In the genomic region with DNA sequence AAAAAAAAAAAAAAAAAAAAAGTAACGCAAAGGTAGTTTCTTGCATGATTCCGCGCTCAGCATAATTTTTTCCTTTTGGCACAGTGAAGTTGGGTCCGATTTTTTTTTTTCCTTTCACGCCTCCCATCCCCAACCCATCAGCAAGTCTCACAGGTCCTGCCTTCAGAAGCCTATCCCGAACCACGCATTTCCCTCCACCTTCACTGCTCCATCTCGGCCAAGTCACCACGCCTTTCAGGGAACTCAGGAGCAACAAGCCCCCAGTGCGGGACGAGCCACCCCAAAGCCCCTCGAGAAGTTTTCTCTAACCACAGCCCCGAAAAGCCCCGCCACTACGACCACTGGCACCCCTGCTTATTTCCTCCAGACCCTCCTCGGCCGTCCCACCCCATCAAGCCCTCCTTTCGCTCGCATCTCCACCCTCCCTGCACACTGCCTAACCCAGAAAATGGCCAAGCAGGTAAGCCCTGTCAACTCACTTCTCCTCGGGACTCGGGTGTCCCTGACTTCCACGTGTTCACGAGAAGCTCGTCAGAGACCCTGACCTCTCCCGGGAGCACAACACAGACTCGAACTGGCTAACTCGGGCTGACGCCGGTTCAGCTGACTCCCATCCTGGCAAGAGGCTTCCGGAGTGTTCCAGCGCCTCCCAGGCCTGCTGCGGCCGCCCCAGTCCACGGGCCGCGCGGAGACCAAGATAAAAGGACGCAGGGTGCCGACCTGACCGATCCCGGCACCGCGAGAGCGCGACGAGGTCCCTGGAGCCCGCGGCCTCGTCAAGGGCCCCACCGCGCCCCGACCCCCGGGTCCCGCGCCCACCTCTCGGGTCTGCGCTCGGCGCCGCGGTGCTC, we compare ENCODE assay signal across 8 cellular contexts. TPM values are rescaled to one million over a fixed set of nuclear protein-coding genes. Genes with fewer than 3 reads are reported as not detected.
DNase-seq lines count a peak whose midpoint lies in the region; ATAC-seq and TF ChIP-seq lines count a peak whose summit lies in the region.

No MANE protein-coding gene starts in this region.

- peak overlapping the region; percentile 81 to 97 (median 88) for H3K4me3 ChIP-seq in heart left ventricle

- H3K4me1 Mint-ChIP-seq in activated naive CD8-positive, alpha-beta T cell treated with anti-CD3 and anti-CD28 coated beads, Interleukin-2, amount 10 ng/mL, durations not matched to agents 7 days and 5 days = peaks cover 52% of the 10 kb centered on the region
- H3K4me1 Mint-ChIP-seq in osteocyte (ENCODE audit: unreplicated experiment) = peaks cover 36% of the 10 kb centered on the region

- H3K27me3 ChIP-seq in heart left ventricle = no peaks in the 10 kb centered on the region

- TF ChIP-seq POLR2A in heart left ventricle (IDR thresholded peaks at IDR 0.05) = no peak

- H3K4me3 Mint-ChIP-seq in activated naive CD8-positive, alpha-beta T cell treated with anti-CD3 and anti-CD28 coated beads, Interleukin-2, amount 10 ng/mL, durations not matched to agents 7 days and 5 days = peak overlapping the region; percentile 96
- H3K4me3 Mint-ChIP-seq in osteocyte (ENCODE audit: unreplicated experiment) = peak overlapping the region; percentile 98

- peak overlapping the region; percentile 98 to 100 (median 99) for H3K27ac ChIP-seq in heart left ventricle

- H3K36me3 ChIP-seq in heart left ventricle = peaks cover 0 to 19% (median 4%) of the 10 kb centered on the region in 9 donors

- peaks cover 0 to 59% (median 39%) of the 10 kb centered on the region in 12 donors for H3K4me1 ChIP-seq in heart left ventricle

- H3K9me3 ChIP-seq in heart left ventricle = no peaks in the 10 kb centered on the region

- peak overlapping the region; percentile 92 for H3K27ac Mint-ChIP-seq in activated naive CD8-positive, alpha-beta T cell treated with anti-CD3 and anti-CD28 coated beads, Interleukin-2, amount 10 ng/mL, durations not matched to agents 7 days and 5 days
- H3K27ac Mint-ChIP-seq in osteocyte (ENCODE audit: unreplicated experiment) = peak overlapping the region; percentile 96

- 6 to 17% (median 12%) methylated on average over 26 to 61 of the region's 61 CpGs for WGBS in heart left ventricle, 4 donors

- DNase-seq in COLO668 (lab: John Stamatoyannopoulos, UW; ENCODE audit: unreplicated experiment) (peak; percentile 63), LHCN-M2 (ENCODE audit: low read depth) (peak; percentile 61), heart left ventricle (peak; percentile 61 to 71 (median 62)), osteocyte (ENCODE audit: extremely low spot score, unreplicated experiment) (no peak), NCI-H446 (lab: John Stamatoyannopoulos, UW) (no peak)
- DNase-seq in activated naive CD8-positive, alpha-beta T cell treated with anti-CD3 and anti-CD28 coated beads, Interleukin-2, amount 10 ng/mL, durations not matched to agents 7 days and 5 days = no peak

- POLR2A ChIA-PET in activated naive CD8-positive, alpha-beta T cell treated with anti-CD3 and anti-CD28 coated beads, Interleukin-2, amount 10 ng/mL, durations not matched to agents 7 days and 5 days (lab: Charles Lee) = interaction anchor here (0.7 to 7.1 kb wide), 15 partner anchors 8 to 757 kb away, joined by 3 to 148 read pairs (median 5); a partner anchor contains a TSS

- TF ChIP-seq CTCF in heart left ventricle (IDR thresholded peaks at IDR 0.05) = no peak
- TF ChIP-seq CTCF in osteocyte (IDR thresholded peaks at IDR 0.05) = no peak

- intact Hi-C loops in heart left ventricle (cut with DNase I) = loop anchor here in 2 of 10 donors (5.0 kb wide), 1 partner anchor 364 kb away; a partner anchor contains a TSS

- no peaks in the 10 kb centered on the region for H3K9me3 Mint-ChIP-seq in activated naive CD8-positive, alpha-beta T cell treated with anti-CD3 and anti-CD28 coated beads, Interleukin-2, amount 10 ng/mL, durations not matched to agents 7 days and 5 days
- H3K9me3 Mint-ChIP-seq in osteocyte (ENCODE audit: unreplicated experiment) = no peaks in the 10 kb centered on the region

- no peaks in the 10 kb centered on the region for H3K27me3 Mint-ChIP-seq in activated naive CD8-positive, alpha-beta T cell treated with anti-CD3 and anti-CD28 coated beads, Interleukin-2, amount 10 ng/mL, durations not matched to agents 7 days and 5 days
- no peaks in the 10 kb centered on the region for H3K27me3 Mint-ChIP-seq in osteocyte (ENCODE audit: unreplicated experiment)

- peaks cover 25% of the 10 kb centered on the region for H3K36me3 Mint-ChIP-seq in activated naive CD8-positive, alpha-beta T cell treated with anti-CD3 and anti-CD28 coated beads, Interleukin-2, amount 10 ng/mL, durations not matched to agents 7 days and 5 days
- H3K36me3 Mint-ChIP-seq in osteocyte (ENCODE audit: unreplicated experiment) = peaks cover 13% of the 10 kb centered on the region

- ATAC-seq in GM21526 (IDR thresholded peaks at IDR 0.05; ENCODE audit: low FRiP score, unreplicated experiment) (peak; percentile 1), heart left ventricle (peak in 3 of 4 donors; percentile 35 to 38 (median 37)), HG03159 (IDR thresholded peaks at IDR 0.05; ENCODE audit: unreplicated experiment) (no peak)
- ATAC-seq in activated naive CD8-positive, alpha-beta T cell treated with anti-CD3 and anti-CD28 coated beads, Interleukin-2, amount 10 ng/mL, durations not matched to agents 7 days and 5 days (ENCODE audit: low read depth) = peak; percentile 1

RNA-seq across cellular contexts. Expression of a gene that starts 0.8 kb away (rescaled TPM):
- 167 and 173 TPM in 2 replicates for total RNA-seq in LHCN-M2 (2014; rRNA removed)
- polyA plus RNA-seq in LHCN-M2 (2012) = 62.0 TPM
- total RNA-seq in activated naive CD8-positive, alpha-beta T cell treated with anti-CD3 and anti-CD28 coated beads, Interleukin-2, amount 10 ng/mL, durations not matched to agents 7 days and 5 days = 100 to 1,000 TPM in 1 of 2 experiments, 10 to 100 TPM in 1; 99.7 to 103 TPM
- total RNA-seq in heart left ventricle = 10 to 100 TPM; 10.2 to 27.7 (median 11.7) TPM
- 10 to 100 TPM in 1 of 2 donors, 1 to 10 TPM in 1; 7.2 to 17.6 TPM for polyA plus RNA-seq in heart left ventricle
- total RNA-seq in osteocyte = 49.1 and 50.4 TPM in 2 replicates

RNA-seq across cellular contexts. Expression of a gene that starts 9.8 kb away (rescaled TPM):
- total RNA-seq in LHCN-M2 (2014; rRNA removed) = 61.3 and 62.2 TPM in 2 replicates
- polyA plus RNA-seq in LHCN-M2 (2012) = 21.4 TPM
- total RNA-seq in activated naive CD8-positive, alpha-beta T cell treated with anti-CD3 and anti-CD28 coated beads, Interleukin-2, amount 10 ng/mL, durations not matched to agents 7 days and 5 days = 10 to 100 TPM; 27.5 to 27.6 TPM
- total RNA-seq in heart left ventricle = 10 to 100 TPM; 28.6 to 73.3 (median 37.2) TPM
- 10 to 100 TPM; 32.6 to 39.2 TPM for polyA plus RNA-seq in heart left ventricle
- 48.8 and 53.6 TPM in 2 replicates for total RNA-seq in osteocyte

RNA-seq across cellular contexts. Expression of a gene that starts 10.0 kb away (rescaled TPM):
- total RNA-seq in LHCN-M2 (2014; rRNA removed) (54.8 and 59.6 TPM in 2 replicates), heart left ventricle (10 to 100 TPM in 1 of 9 donors, 1 to 10 TPM in 8; 2.9 to 19.1 (median 6.0) TPM), osteocyte (22.3 and 23.6 TPM in 2 replicates)
- polyA plus RNA-seq in LHCN-M2 (2012) = 75.6 TPM
- total RNA-seq in activated naive CD8-positive, alpha-beta T cell treated with anti-CD3 and anti-CD28 coated beads, Interleukin-2, amount 10 ng/mL, durations not matched to agents 7 days and 5 days = 100 to 1,000 TPM; 234 to 235 TPM
- 1 to 10 TPM; 6.3 to 7.7 TPM for polyA plus RNA-seq in heart left ventricle

RNA-seq across cellular contexts. Expression of a gene that starts 27.2 kb away (rescaled TPM):
- total RNA-seq in LHCN-M2 (2014; rRNA removed) = 11.1 and 12.3 TPM in 2 replicates
- polyA plus RNA-seq in LHCN-M2 (2012) = 3.6 TPM
- total RNA-seq in activated naive CD8-positive, alpha-beta T cell treated with anti-CD3 and anti-CD28 coated beads, Interleukin-2, amount 10 ng/mL, durations not matched to agents 7 days and 5 days = under 1 TPM; 0.54 to 0.97 TPM
- total RNA-seq in heart left ventricle = 1 to 10 TPM in 4 of 9 donors, under 1 TPM in 5; 0.42 to 2.3 (median 0.99) TPM
- 1 to 10 TPM in 1 of 2 donors, under 1 TPM in 1; 0.88 to 1.4 TPM for polyA plus RNA-seq in heart left ventricle
- 6.2 and 9.5 TPM in 2 replicates for total RNA-seq in osteocyte

Comparison
In these comparisons a context has a peak if more than half of its experiments do, and no peak if none do; other contexts are left out.
1. DNase-seq: peak in COLO668 (single experiment), LHCN-M2 (single experiment) and heart left ventricle (5 of 5); none in activated naive CD8-positive, alpha-beta T cell treated with anti-CD3 and anti-CD28 coated beads, Interleukin-2, amount 10 ng/mL, durations not matched to agents 7 days and 5 days (single experiment), osteocyte (single experiment) and NCI-H446 (0 of 2).